Comparison of ENCODE assay signal across 9 cellular contexts in the genomic region with DNA sequence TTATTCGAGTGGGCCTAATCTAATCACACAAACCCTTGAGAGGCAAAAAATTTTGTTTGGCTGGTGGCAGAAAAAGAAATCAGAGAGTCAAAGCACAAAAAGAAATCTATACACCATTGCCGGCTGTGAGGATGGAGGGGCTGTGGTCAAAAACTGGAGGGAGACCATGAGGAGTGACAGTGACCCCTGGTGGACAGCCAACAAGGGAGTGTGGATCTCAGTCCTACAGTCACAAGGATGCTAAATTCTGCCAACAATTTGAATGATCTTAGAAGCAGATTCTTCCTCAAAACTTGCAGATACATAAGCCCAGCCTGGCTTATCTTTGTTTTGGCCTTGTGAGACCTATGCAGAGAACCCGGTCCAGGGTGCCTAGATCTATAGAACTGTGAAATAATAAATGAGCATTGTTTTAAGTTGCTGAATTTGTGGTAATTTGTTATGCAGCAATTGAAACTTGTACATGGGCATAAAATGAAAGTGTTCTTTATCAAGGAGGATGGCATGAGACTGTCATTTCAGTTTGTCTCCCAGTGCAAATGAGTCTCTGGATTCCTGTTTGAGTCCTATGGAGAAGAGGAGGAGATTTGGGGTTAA.
DNase-seq lines count a peak whose midpoint lies in the region; ATAC-seq, FAIRE-seq and TF ChIP-seq lines count a peak whose summit lies in the region.
"Had no signal": no experiment of that assay in that cellular context is flagged by ENCODE, and none has a peak within 500 bp of the region (broad histone marks: within the 10 kb centered on the region; RNA-seq: fewer than 3 reads in every experiment).

No MANE protein-coding gene starts in this region.

- no peak overlapping the region for H3K4me3 ChIP-seq in HCT116 (replicated peaks in 1 of 2; ENCODE audit: low read depth in 1 of 2, low read length in 2 of 2)
- H3K4me3 ChIP-seq in ovary, result no peak overlapping the region

- no TSS peak for BruUV-seq in HCT116 (replicated peaks; lab: Mats Ljungman, UMichigan)

- peak; percentile 57 for TF ChIP-seq RAD21 in HCT116 (IDR thresholded peaks at IDR 0.05; ENCODE audit: low read depth)

- intact Hi-C loops in HCT116 (cut with micrococcal nuclease) (no loop called here), ovary (cut with DNase I) (no loop called here)

- H3K27ac ChIP-seq in HCT116 (ENCODE audit: low read depth, low read length) (no peak overlapping the region), ovary (no peak overlapping the region)

- no peak overlapping the region for H3K27ac Mint-ChIP-seq in activated CD8-positive, alpha-beta T cell treated with anti-CD3 and anti-CD28 coated beads, Interleukin-2, amount 10 ng/mL, durations not matched to agents 7 days and 5 days

- H3K36me3 ChIP-seq in HCT116 (ENCODE audit: control insufficient read depth in 1 of 2, insufficient read depth in 2 of 2, low read length in 2 of 2) (no peaks in the 10 kb centered on the region), ovary (no peaks in the 10 kb centered on the region)

- H3K9me2 ChIP-seq in HCT116 (ENCODE audit: insufficient read depth), result no peaks in the 10 kb centered on the region

- H3K27me3 Mint-ChIP-seq in activated CD8-positive, alpha-beta T cell treated with anti-CD3 and anti-CD28 coated beads, Interleukin-2, amount 10 ng/mL, durations not matched to agents 7 days and 5 days (ENCODE audit: low read depth), result no peaks in the 10 kb centered on the region

- no peaks in the 10 kb centered on the region for H3K36me3 Mint-ChIP-seq in activated CD8-positive, alpha-beta T cell treated with anti-CD3 and anti-CD28 coated beads, Interleukin-2, amount 10 ng/mL, durations not matched to agents 7 days and 5 days (ENCODE audit: low read depth)

- CTCF ChIA-PET in HCT116 (lab: Charles Lee), result interaction anchor here (1.2 to 1.9 kb wide), 3 partner anchors 8 to 14 kb away, joined by 3 to 5 read pairs (median 4); no protein-coding TSS in a partner anchor
- CTCF ChIA-PET in activated CD8-positive, alpha-beta T cell treated with anti-CD3 and anti-CD28 coated beads, Interleukin-2, amount 10 ng/mL, durations not matched to agents 7 days and 5 days (lab: Charles Lee), result interaction anchor here (1.0 kb wide), 1 partner anchor 992 kb away, joined by 3 read pairs; no protein-coding TSS in a partner anchor

- no peak for TF ChIP-seq POLR2A in HCT116 (IDR thresholded peaks at IDR 0.05; ENCODE audit: borderline replicate concordance, extremely low read depth, insufficient read depth, insufficient read length)
- TF ChIP-seq POLR2A in ovary (IDR thresholded peaks at IDR 0.05), result no peak

- POLR2A ChIA-PET in HCT116 (lab: Charles Lee), result no interaction called here
- POLR2A ChIA-PET in activated CD8-positive, alpha-beta T cell treated with anti-CD3 and anti-CD28 coated beads, Interleukin-2, amount 10 ng/mL, durations not matched to agents 7 days and 5 days (lab: Charles Lee), result no interaction called here

- RAD21 ChIA-PET in HCT116 (lab: Charles Lee; ENCODE audit: low non-redundant PET in 1 of 2, low total read pairs in 2 of 2, uncharacterized antibody in 2 of 2, unreplicated experiment in 2 of 2), result no interaction called here

- H3K4me1 Mint-ChIP-seq in activated CD8-positive, alpha-beta T cell treated with anti-CD3 and anti-CD28 coated beads, Interleukin-2, amount 10 ng/mL, durations not matched to agents 7 days and 5 days (ENCODE audit: low read depth), result no peaks in the 10 kb centered on the region
- H3K4me1 Mint-ChIP-seq: central memory CD8-positive, alpha-beta T cell had no signal

- H3K9me3 Mint-ChIP-seq in activated CD8-positive, alpha-beta T cell treated with anti-CD3 and anti-CD28 coated beads, Interleukin-2, amount 10 ng/mL, durations not matched to agents 7 days and 5 days (ENCODE audit: insufficient read depth), result no peaks in the 10 kb centered on the region
- H3K9me3 Mint-ChIP-seq: central memory CD8-positive, alpha-beta T cell had no signal

- WGBS in ovary, 3 donors, result 40 to 55% (median 47%) methylated on average over 3 of the region's 3 CpGs

- no peak overlapping the region for H3K4me3 Mint-ChIP-seq in activated CD8-positive, alpha-beta T cell treated with anti-CD3 and anti-CD28 coated beads, Interleukin-2, amount 10 ng/mL, durations not matched to agents 7 days and 5 days
- H3K4me3 Mint-ChIP-seq: central memory CD8-positive, alpha-beta T cell had no signal

- H3K4me2 ChIP-seq in HCT116 (ENCODE audit: low read length), result no peak overlapping the region

- no peaks in the 10 kb centered on the region for H4K20me1 ChIP-seq in HCT116 (ENCODE audit: insufficient read depth)

- no peaks in the 10 kb centered on the region for H3K79me2 ChIP-seq in HCT116 (ENCODE audit: insufficient read depth, low read length)

- H3K9me3 ChIP-seq in HCT116 (ENCODE audit: control insufficient read depth in 1 of 2, insufficient read depth in 1 of 2, low read depth in 1 of 2, low read length in 2 of 2) (no peaks in the 10 kb centered on the region), ovary (no peaks in the 10 kb centered on the region)

- ATAC-seq in HCT116, result peak; percentile 94
- no peak for ATAC-seq in activated CD8-positive, alpha-beta T cell treated with anti-CD3 and anti-CD28 coated beads, Interleukin-2, amount 10 ng/mL, durations not matched to agents 7 days and 5 days

- H3K27me3 ChIP-seq in HCT116 (ENCODE audit: insufficient read depth, low read length) (no peaks in the 10 kb centered on the region), ovary (no peaks in the 10 kb centered on the region)

- FAIRE-seq in urothelium cell line (lab: Jason Lieb, UNC), result peak; percentile 52

- TF ChIP-seq CTCF in HCT116 (IDR thresholded peaks at IDR 0.05 in 2 of 3, conservative IDR thresholded peaks at IDR 0.05 in 1 of 3; ENCODE audit: borderline replicate concordance in 1 of 3, insufficient read depth in 1 of 3, low read depth in 2 of 3, low read length in 2 of 3) (peak; percentile 27 to 88 (median 86); a peak in 5 of 6 replicates), ovary (IDR thresholded peaks at IDR 0.05) (no peak)

- peak; percentile 66 for DNase-seq in activated effector memory CD4-positive, alpha-beta T cell treated with anti-CD3 and anti-CD28 coated beads, Interleukin-2, amount 50 U/mL, for 16 hours
- DNase-seq in activated effector memory CD4-positive, alpha-beta T cell treated with Interleukin-2 at 50 U/mL for 16 hours, result no peak
- DNase-seq in HCT116 (ENCODE audit: low read depth, low spot score) (peak; percentile 45), NCI-H1105 (lab: John Stamatoyannopoulos, UW) (peak; percentile 19), iPS DF 19.7 (ENCODE audit: low read depth, low spot score) (peak; percentile 20), urothelium cell line (ENCODE audit: low spot score) (peak; percentile 35), ovary (no peak)
- DNase-seq in activated CD8-positive, alpha-beta T cell treated with anti-CD3 and anti-CD28 coated beads, Interleukin-2, amount 10 ng/mL, durations not matched to agents 7 days and 5 days, result peak; percentile 54

- H3K9ac ChIP-seq in HCT116 (ENCODE audit: low read length), result no peak overlapping the region

- peak overlapping the region; percentile 83 for H2AFZ ChIP-seq in HCT116 (ENCODE audit: low read depth, low read length, poor library complexity, severe bottlenecking)

- H3K4me1 ChIP-seq in HCT116 (ENCODE audit: control insufficient read depth in 1 of 2, insufficient read depth in 2 of 2, low read length in 2 of 2) (no peaks in the 10 kb centered on the region), ovary (ENCODE audit: insufficient read depth) (no peaks in the 10 kb centered on the region)

- TF ChIP-seq EP300 in ovary (IDR thresholded peaks at IDR 0.05), result no peak

TF ChIP-seq in HCT116, 20 proteins besides CTCF, POLR2A, EP300 and RAD21 (continues in another document):
- no peak for TF ChIP-seq SIN3A (IDR thresholded peaks at IDR 0.05; ENCODE audit: low read depth)
- TF ChIP-seq TCF7L2 (IDR thresholded peaks at IDR 0.05; ENCODE audit: borderline replicate concordance, extremely low read depth, insufficient read depth, insufficient read length), result no peak
- TF ChIP-seq, protein P1, sequence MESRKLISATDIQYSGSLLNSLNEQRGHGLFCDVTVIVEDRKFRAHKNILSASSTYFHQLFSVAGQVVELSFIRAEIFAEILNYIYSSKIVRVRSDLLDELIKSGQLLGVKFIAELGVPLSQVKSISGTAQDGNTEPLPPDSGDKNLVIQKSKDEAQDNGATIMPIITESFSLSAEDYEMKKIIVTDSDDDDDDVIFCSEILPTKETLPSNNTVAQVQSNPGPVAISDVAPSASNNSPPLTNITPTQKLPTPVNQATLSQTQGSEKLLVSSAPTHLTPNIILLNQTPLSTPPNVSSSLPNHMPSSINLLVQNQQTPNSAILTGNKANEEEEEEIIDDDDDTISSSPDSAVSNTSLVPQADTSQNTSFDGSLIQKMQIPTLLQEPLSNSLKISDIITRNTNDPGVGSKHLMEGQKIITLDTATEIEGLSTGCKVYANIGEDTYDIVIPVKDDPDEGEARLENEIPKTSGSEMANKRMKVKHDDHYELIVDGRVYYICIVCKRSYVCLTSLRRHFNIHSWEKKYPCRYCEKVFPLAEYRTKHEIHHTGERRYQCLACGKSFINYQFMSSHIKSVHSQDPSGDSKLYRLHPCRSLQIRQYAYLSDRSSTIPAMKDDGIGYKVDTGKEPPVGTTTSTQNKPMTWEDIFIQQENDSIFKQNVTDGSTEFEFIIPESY (IDR thresholded peaks at IDR 0.05; ENCODE audit: extremely low read depth, insufficient replicate concordance, low read length), result no peak
- no peak for TF ChIP-seq CEBPB (IDR thresholded peaks at IDR 0.05; ENCODE audit: low read depth)
- 0 out of 2 replicates have a peak, but pooled peaks have one; percentile 50 for TF ChIP-seq CBX3 (IDR thresholded peaks at IDR 0.05; ENCODE audit: low read depth)
- TF ChIP-seq, protein P2, sequence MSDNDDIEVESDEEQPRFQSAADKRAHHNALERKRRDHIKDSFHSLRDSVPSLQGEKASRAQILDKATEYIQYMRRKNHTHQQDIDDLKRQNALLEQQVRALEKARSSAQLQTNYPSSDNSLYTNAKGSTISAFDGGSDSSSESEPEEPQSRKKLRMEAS (IDR thresholded peaks at IDR 0.05), result no peak
- no peak for TF ChIP-seq EGR1 (IDR thresholded peaks at IDR 0.05; ENCODE audit: low read depth)
- TF ChIP-seq EZH2 (IDR thresholded peaks at IDR 0.05), result no peak

Comparison
In these comparisons a context has a peak if more than half of its experiments do, and no peak if none do; other contexts are left out.
1. DNase-seq: peak in activated effector memory CD4-positive, alpha-beta T cell treated with anti-CD3 and anti-CD28 coated beads, Interleukin-2, amount 50 U/mL, for 16 hours (single experiment), HCT116 (single experiment), NCI-H1105 (single experiment), activated CD8-positive, alpha-beta T cell treated with anti-CD3 and anti-CD28 coated beads, Interleukin-2, amount 10 ng/mL, durations not matched to agents 7 days and 5 days (single experiment), iPS DF 19.7 (single experiment) and urothelium cell line (single experiment); none in activated effector memory CD4-positive, alpha-beta T cell treated with Interleukin-2 at 50 U/mL for 16 hours (single experiment) and ovary (0 of 5).
2. CTCF ChIP-seq: peak in HCT116 (3 of 3); none in ovary (0 of 3).